8 cellular contexts compared by ENCODE assay signal in genomic region chr2:165791811-165792454, GRCh38. TPM values are rescaled to one million over a fixed set of nuclear protein-coding genes. Genes with fewer than 3 reads are reported as not detected.
A peak's percentile ranks its signal among the peaks of the same experiment; 100 is the strongest.
DNase-seq lines count a peak whose midpoint lies in the region; ATAC-seq, FAIRE-seq and TF ChIP-seq lines count a peak whose summit lies in the region.
"Had no signal": no experiment of that assay in that cellular context is flagged by ENCODE, and none has a peak within 500 bp of the region (broad histone marks: within the 10 kb centered on the region; RNA-seq: fewer than 3 reads in every experiment).

No MANE protein-coding gene starts in this region.

- peaks cover 2 to 25% (median 8%) of the 10 kb centered on the region in 3 experiments; a peak in 5 of 7 replicates for H3K36me3 Mint-ChIP-seq in H9 (ENCODE audit: insufficient read depth in 1 of 3, low read depth in 3 of 3)

- no peak overlapping the region for H2AFZ ChIP-seq in H9 (ENCODE audit: low read length)

- H3K14ac ChIP-seq in H9 (ENCODE audit: insufficient read depth, low read length), result no peak overlapping the region

- no peak for TF ChIP-seq CTCF in H9 (conservative IDR thresholded peaks at IDR 0.05)
- TF ChIP-seq CTCF in pancreas (IDR thresholded peaks at IDR 0.05), result no peak
- no peak for TF ChIP-seq CTCF in tibial nerve (IDR thresholded peaks at IDR 0.05)

- H2BK15ac ChIP-seq in H9 (ENCODE audit: low read depth, low read length), result no peak overlapping the region

- peaks cover 25% of the 10 kb centered on the region for H3K79me2 ChIP-seq in H9 (ENCODE audit: insufficient read depth, low read length)

- no peak overlapping the region for H4K5ac ChIP-seq in H9 (ENCODE audit: insufficient read length, low read depth, low read length)

- H3T11ph ChIP-seq in H9 (ENCODE audit: low read length), result no peak overlapping the region

- H3K36me3 ChIP-seq in pancreas, result no peaks in the 10 kb centered on the region
- no peaks in the 10 kb centered on the region for H3K36me3 ChIP-seq in tibial nerve
- H3K36me3 ChIP-seq: Peyer's patch had no signal

- DNase-seq in H9, result no peak
- DNase-seq in RCC 7860 (ENCODE audit: low spot score), result peak; percentile 33
- DNase-seq in epithelial cell of prostate (ENCODE audit: low read depth, low spot score), result no peak
- no peak for DNase-seq in pancreas
- no peak for DNase-seq in tibial nerve (ENCODE audit: low spot score in 2 of 2)
- no peak for DNase-seq in stimulated activated naive CD8-positive, alpha-beta T cell treated with anti-CD3 and anti-CD28 coated beads, Interleukin-15, amount 100 ng/mL, for 72 hours
- DNase-seq: Peyer's patch had no signal

- ATAC-seq in pancreas (no peak), HG03354 (IDR thresholded peaks at IDR 0.05; ENCODE audit: poor library complexity, severe bottlenecking, unreplicated experiment) (no peak)
- ATAC-seq in stimulated activated naive CD8-positive, alpha-beta T cell treated with anti-CD3 and anti-CD28 coated beads, Interleukin-15, amount 100 ng/mL, for 72 hours, result no peak

- H3K4me1 ChIP-seq in H9 (ENCODE audit: insufficient read depth, low read length), result peaks cover 11% of the 10 kb centered on the region
- peaks cover 12 to 34% (median 29%) of the 10 kb centered on the region in 3 donors for H3K4me1 ChIP-seq in pancreas
- H3K4me1 ChIP-seq in tibial nerve, result peaks cover 0 to 22% (median 18%) of the 10 kb centered on the region in 4 donors

- no peaks in the 10 kb centered on the region for H3K9me3 Mint-ChIP-seq in H9
- H3K9me3 Mint-ChIP-seq in stimulated activated naive CD8-positive, alpha-beta T cell treated with anti-CD3 and anti-CD28 coated beads, Interleukin-15, amount 100 ng/mL, for 72 hours, result no peaks in the 10 kb centered on the region

- H4K8ac ChIP-seq in H9 (replicated peaks; ENCODE audit: insufficient read length, low read depth, low read length), result no peak overlapping the region

- TF ChIP-seq POLR2A in tibial nerve (IDR thresholded peaks at IDR 0.05), result no peak

- no peak overlapping the region for H4K91ac ChIP-seq in H9 (ENCODE audit: insufficient read length, low read depth, low read length)

- H3K79me1 ChIP-seq in H9 (ENCODE audit: insufficient read depth, low read depth, low read length, poor library complexity, severe bottlenecking), result peaks cover 4% of the 10 kb centered on the region

- peak overlapping the region; percentile 49 for H3K4me2 ChIP-seq in H9 (ENCODE audit: insufficient read depth, insufficient read length, low read length)

- no peak overlapping the region for H3K4ac ChIP-seq in H9 (ENCODE audit: low read depth, low read length)

- H3K9me3 ChIP-seq in H9 (ENCODE audit: control insufficient read depth, low read depth, low read length) (no peaks in the 10 kb centered on the region), pancreas (no peaks in the 10 kb centered on the region), tibial nerve (no peaks in the 10 kb centered on the region)
- H3K9me3 ChIP-seq: Peyer's patch had no signal

- WGBS in H9 (ENCODE audit: extremely low coverage, insufficient read length, low lambda C conversion rate), result no CpG with 5 or more reads among the region's 2 CpGs
- 24 to 32% methylated on average over 2 of the region's 2 CpGs for WGBS in pancreas, 2 donors
- 63 to 67% methylated on average over 2 of the region's 2 CpGs for WGBS in tibial nerve, 2 donors

- H2BK20ac ChIP-seq in H9 (ENCODE audit: low read depth, low read length, poor library complexity, severe bottlenecking), result no peak overlapping the region

- H3K4me1 Mint-ChIP-seq in H9, result peaks cover 63 to 64% of the 10 kb centered on the region in 2 experiments
- peaks cover 22% of the 10 kb centered on the region for H3K4me1 Mint-ChIP-seq in stimulated activated naive CD8-positive, alpha-beta T cell treated with anti-CD3 and anti-CD28 coated beads, Interleukin-15, amount 100 ng/mL, for 72 hours

- H3K27ac Mint-ChIP-seq in H9, result peak overlapping the region in 2 of 3 experiments; percentile 2 to 52; a peak in 1 of 7 replicates
- H3K27ac Mint-ChIP-seq in stimulated activated naive CD8-positive, alpha-beta T cell treated with anti-CD3 and anti-CD28 coated beads, Interleukin-15, amount 100 ng/mL, for 72 hours, result no peak overlapping the region

- H2BK5ac ChIP-seq in H9 (ENCODE audit: insufficient read length, low read length), result no peak overlapping the region

- no peaks in the 10 kb centered on the region for H3K27me3 ChIP-seq in H9 (ENCODE audit: insufficient read depth, low read length)
- H3K27me3 ChIP-seq in pancreas, result no peaks in the 10 kb centered on the region
- peaks cover 0 to 18% of the 10 kb centered on the region in 2 donors for H3K27me3 ChIP-seq in tibial nerve
- H3K27me3 ChIP-seq: Peyer's patch had no signal

- peaks cover 3% of the 10 kb centered on the region for H4K20me1 ChIP-seq in H9 (ENCODE audit: control insufficient read depth, insufficient read depth, insufficient read length)

- FAIRE-seq in RCC 7860 (lab: Jason Lieb, UNC) (peak; percentile 56), pancreas (lab: Jason Lieb, UNC) (peak; percentile 9)

- H3K18ac ChIP-seq in H9 (ENCODE audit: insufficient read length, low read depth, low read length), result no peak overlapping the region

- no peak overlapping the region for H2BK120ac ChIP-seq in H9 (ENCODE audit: low read depth, low read length, poor library complexity, severe bottlenecking)

- no peak overlapping the region for H2BK12ac ChIP-seq in H9 (ENCODE audit: insufficient read length, low read depth, low read length)

- H3K27ac ChIP-seq in H9 (ENCODE audit: insufficient read length, low read depth, low read length) (no peak overlapping the region), epithelial cell of prostate (peak overlapping the region; percentile 96), pancreas (peak overlapping the region in 2 of 4 donors; percentile 97 to 98), tibial nerve (no peak overlapping the region)

- H3K4me3 Mint-ChIP-seq in H9, result peak overlapping the region; percentile 94 to 99
- no peak overlapping the region for H3K4me3 Mint-ChIP-seq in stimulated activated naive CD8-positive, alpha-beta T cell treated with anti-CD3 and anti-CD28 coated beads, Interleukin-15, amount 100 ng/mL, for 72 hours

- peaks cover 13% of the 10 kb centered on the region for H3K23me2 ChIP-seq in H9 (ENCODE audit: insufficient read length, low read depth, low read length, poor library complexity, severe bottlenecking)

- no peak overlapping the region for H3K9ac ChIP-seq in H9 (ENCODE audit: extremely low read depth, insufficient read length, low read length)

- no peak for TF ChIP-seq EP300 in tibial nerve (IDR thresholded peaks at IDR 0.05)

- H2AK5ac ChIP-seq in H9 (ENCODE audit: insufficient read length, low read length), result no peak overlapping the region

- H3K56ac ChIP-seq in H9 (ENCODE audit: insufficient read length, low read depth, low read length), result no peak overlapping the region

- H3K4me3 ChIP-seq in pancreas (peak overlapping the region in 2 of 4 donors; percentile 71 to 80), tibial nerve (no peak overlapping the region)

- intact Hi-C loops in pancreas (cut with DNase I), result no loop called here

- H3K27me3 Mint-ChIP-seq in H9 (ENCODE audit: low read depth), result no peaks in the 10 kb centered on the region
- H3K27me3 Mint-ChIP-seq in stimulated activated naive CD8-positive, alpha-beta T cell treated with anti-CD3 and anti-CD28 coated beads, Interleukin-15, amount 100 ng/mL, for 72 hours, result peaks cover 32% of the 10 kb centered on the region

- no peak overlapping the region for H3K23ac ChIP-seq in H9 (ENCODE audit: insufficient read length, low read depth, low read length)

RNA-seq across cellular contexts. Expression of gene GALNT3, which starts 2.1 kb away (rescaled TPM):
- total RNA-seq in H9 (2021) (17.3 and 18.5 TPM in 2 replicates), pancreas (10 to 100 TPM; 13.2 to 34.4 (median 20.4) TPM), tibial nerve (1 to 10 TPM; 1.0 to 7.9 (median 2.6) TPM)
- 10 to 100 TPM; 13.7 to 21.5 TPM for polyA plus RNA-seq in pancreas

Comparison
In these comparisons a context has a peak if more than half of its experiments do, and no peak if none do; other contexts are left out.
1. H3K27ac Mint-ChIP-seq: peak in H9 (2 of 3); none in stimulated activated naive CD8-positive, alpha-beta T cell treated with anti-CD3 and anti-CD28 coated beads, Interleukin-15, amount 100 ng/mL, for 72 hours (0 of 2).
2. H3K4me3 Mint-ChIP-seq: peak in H9 (2 of 2); none in stimulated activated naive CD8-positive, alpha-beta T cell treated with anti-CD3 and anti-CD28 coated beads, Interleukin-15, amount 100 ng/mL, for 72 hours (0 of 2).